Comparison of ENCODE assay signal across 12 cellular contexts in the genomic region with DNA sequence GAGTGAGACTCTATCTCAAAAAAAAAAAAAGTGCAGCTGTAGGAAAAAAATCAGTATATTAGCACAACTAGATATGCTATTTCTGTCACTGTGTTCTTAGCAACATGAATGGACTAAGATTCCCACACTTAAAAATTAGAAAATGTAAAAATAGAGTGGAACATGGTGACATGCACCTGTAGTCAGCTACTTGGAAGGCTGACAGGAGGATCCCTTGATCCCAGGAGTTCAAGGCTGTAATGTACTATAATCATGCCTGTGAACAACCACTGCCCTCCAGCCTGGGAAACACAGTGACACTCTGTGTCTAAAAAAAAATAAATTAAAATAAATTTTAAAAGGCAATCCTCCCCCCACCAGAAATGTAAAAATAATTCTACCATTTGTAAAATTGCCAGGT.
"Had no signal": no experiment of that assay in that cellular context is flagged by ENCODE, and none has a peak within 500 bp of the region (broad histone marks: within the 10 kb centered on the region; RNA-seq: fewer than 3 reads in every experiment).

No MANE protein-coding gene starts in this region.

- H3K27ac Mint-ChIP-seq: activated naive CD4-positive, alpha-beta T cell treated with anti-CD3 and anti-CD28 coated beads for 36 hours; mesothelial cell of epicardium had no signal

- H3K4me3 Mint-ChIP-seq: activated naive CD4-positive, alpha-beta T cell treated with anti-CD3 and anti-CD28 coated beads for 36 hours; mesothelial cell of epicardium; T-helper 1 cell treated with Interleukin-12 subunit alpha and Interleukin-12 subunit beta and Interleukin-4 antibody, amounts not matched to agents 30 μg/mL and 1 μg/mL, for 36 hours had no signal

- DNase-seq: activated CD4-positive, alpha-beta T cell treated with anti-CD3 and anti-CD28 coated beads, Interleukin-2, amount 50 U/mL, for 48 hours; activated CD4-positive, CD25-positive, alpha-beta regulatory T cell; activated naive CD4-positive, alpha-beta T cell treated with anti-CD3 and anti-CD28 coated beads for 36 hours; amniotic stem cell; brain microvascular endothelial cell; effector CD4-positive, alpha-beta T cell; posterior cingulate gyrus; right cardiac atrium; SHP77 treated with DMSO at 0.1 percent for 48 hours; stimulated activated naive CD4-positive, alpha-beta T cell treated with Interleukin-2 at 50 U/mL for 16 hours had no signal

- H3K9me3 Mint-ChIP-seq: activated naive CD4-positive, alpha-beta T cell treated with anti-CD3 and anti-CD28 coated beads for 36 hours; mesothelial cell of epicardium; T-helper 1 cell treated with Interleukin-12 subunit alpha and Interleukin-12 subunit beta and Interleukin-4 antibody, amounts not matched to agents 30 μg/mL and 1 μg/mL, for 36 hours had no signal
